ENCODE assay signal across 11 cellular contexts in the genomic region with DNA sequence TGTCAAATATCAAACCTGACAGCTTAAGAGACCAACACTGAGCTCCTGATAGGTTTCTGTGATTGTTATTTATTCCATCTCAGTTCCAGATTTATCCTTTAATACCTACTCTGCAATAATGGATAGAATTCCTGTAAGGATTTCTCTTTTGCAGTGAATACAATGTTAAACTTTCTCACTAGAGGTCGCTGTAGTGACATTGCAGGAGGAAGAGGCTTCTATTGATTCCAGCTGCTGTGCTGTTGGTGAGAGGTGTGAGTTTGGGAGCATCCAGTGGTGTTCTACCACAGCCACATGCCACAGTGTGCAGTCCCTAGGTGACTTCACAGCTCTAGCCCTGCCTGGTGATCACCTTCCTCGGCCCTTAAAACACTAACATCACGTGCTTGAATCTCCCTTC. TPM values are rescaled to one million over a fixed set of nuclear protein-coding genes. Genes with fewer than 3 reads are reported as not detected.
DNase-seq lines count a peak whose midpoint lies in the region; ATAC-seq, FAIRE-seq and TF ChIP-seq lines count a peak whose summit lies in the region.
"Had no signal": no experiment of that assay in that cellular context is flagged by ENCODE, and none has a peak within 500 bp of the region (broad histone marks: within the 10 kb centered on the region; RNA-seq: fewer than 3 reads in every experiment).

No MANE protein-coding gene starts in this region.

- H3K9ac ChIP-seq in kidney (ENCODE audit: low read length in 2 of 2), result no peak overlapping the region

- no peaks in the 10 kb centered on the region for H3K27me3 Mint-ChIP-seq in Calu3 (ENCODE audit: unreplicated experiment)
- no peaks in the 10 kb centered on the region for H3K27me3 Mint-ChIP-seq in activated CD4-positive, alpha-beta T cell treated with anti-CD3 and anti-CD28 coated beads for 36 hours

- H3K4me3 Mint-ChIP-seq in Calu3 (ENCODE audit: low read depth, unreplicated experiment), result no peak overlapping the region
- no peak overlapping the region for H3K4me3 Mint-ChIP-seq in activated CD4-positive, alpha-beta T cell treated with anti-CD3 and anti-CD28 coated beads for 36 hours

- no peak overlapping the region for H3K27ac ChIP-seq in kidney (ENCODE audit: low read depth in 2 of 2, low read length in 2 of 2)
- H3K27ac ChIP-seq: ascending aorta, right atrium auricular region had no signal

- no peaks in the 10 kb centered on the region for H3K4me1 Mint-ChIP-seq in Calu3 (ENCODE audit: low read depth, unreplicated experiment)
- no peaks in the 10 kb centered on the region for H3K4me1 Mint-ChIP-seq in activated CD4-positive, alpha-beta T cell treated with anti-CD3 and anti-CD28 coated beads for 36 hours

- H3K4me1 ChIP-seq in kidney (ENCODE audit: control insufficient read depth in 1 of 2, insufficient read depth in 1 of 2, low read depth in 1 of 2, low read length in 2 of 2), result no peaks in the 10 kb centered on the region
- H3K4me1 ChIP-seq: ascending aorta, right atrium auricular region had no signal

- FAIRE-seq in kidney (lab: Jason Lieb, UNC), result no peak

- TF ChIP-seq CTCF in Calu3 (IDR thresholded peaks at IDR 0.05; ENCODE audit: unreplicated experiment) (peak; percentile 38), kidney (IDR thresholded peaks at IDR 0.05; ENCODE audit: borderline replicate concordance, extremely low read depth, insufficient read depth) (peak; percentile 2)

- H3K36me3 Mint-ChIP-seq in Calu3 (ENCODE audit: insufficient read depth, unreplicated experiment), result no peaks in the 10 kb centered on the region
- H3K36me3 Mint-ChIP-seq in activated CD4-positive, alpha-beta T cell treated with anti-CD3 and anti-CD28 coated beads for 36 hours (ENCODE audit: low read depth), result no peaks in the 10 kb centered on the region

- CTCF ChIA-PET in Calu3 (lab: Charles Lee), result interaction anchor here (1.8 kb wide), 1 partner anchor 64 kb away, joined by 6 read pairs; no protein-coding TSS in a partner anchor
- CTCF ChIA-PET in activated CD4-positive, alpha-beta T cell treated with anti-CD3 and anti-CD28 coated beads for 36 hours (lab: Charles Lee), result no interaction called here

- ATAC-seq in activated CD4-positive, alpha-beta T cell treated with anti-CD3 and anti-CD28 coated beads for 36 hours, result no peak

- DNase-seq in Calu3 (peak; percentile 6), HT1080 (ENCODE audit: low read depth) (peak; percentile 4), SW480 (ENCODE audit: low spot score) (peak; percentile 21), kidney (no peak), NCI-H187 treated with DMSO at 0.1 percent for 48 hours (lab: John Stamatoyannopoulos, UW) (no peak), GM19238 (ENCODE audit: insufficient read length, low spot score) (no peak), NCI-H2227 (lab: John Stamatoyannopoulos, UW; ENCODE audit: unreplicated experiment) (no peak)
- DNase-seq in activated CD4-positive, alpha-beta T cell treated with anti-CD3 and anti-CD28 coated beads for 36 hours, result no peak

- POLR2A ChIA-PET in activated CD4-positive, alpha-beta T cell treated with anti-CD3 and anti-CD28 coated beads for 36 hours (lab: Charles Lee), result no interaction called here

- H3K9me3 Mint-ChIP-seq in Calu3 (ENCODE audit: low read depth, unreplicated experiment), result no peaks in the 10 kb centered on the region
- peaks cover 2% of the 10 kb centered on the region for H3K9me3 Mint-ChIP-seq in activated CD4-positive, alpha-beta T cell treated with anti-CD3 and anti-CD28 coated beads for 36 hours (ENCODE audit: low read depth)

- no peaks in the 10 kb centered on the region for H3K36me3 ChIP-seq in kidney (ENCODE audit: control insufficient read depth in 1 of 2, insufficient read depth in 2 of 2, low read length in 2 of 2)
- H3K36me3 ChIP-seq: ascending aorta, right atrium auricular region had no signal

- H3K4me3 ChIP-seq in kidney (ENCODE audit: low read length in 2 of 2), result no peak overlapping the region
- H3K4me3 ChIP-seq: ascending aorta, right atrium auricular region had no signal

- no TSS peak for BruUV-seq in Calu3 (replicated peaks; lab: Mats Ljungman, UMichigan)

- intact Hi-C loops in Calu3 (cut with micrococcal nuclease; ENCODE audit: unreplicated experiment), result loop anchor here (2.0 to 5.0 kb wide), 3 partner anchors 42 to 129 kb away; no protein-coding TSS in a partner anchor
- intact Hi-C loops in kidney (cut with DNase I), result no loop called here
- intact Hi-C loops in activated CD4-positive, alpha-beta T cell treated with anti-CD3 and anti-CD28 coated beads for 36 hours (cut with DNase I, micrococcal nuclease), result no loop called here

- no peaks in the 10 kb centered on the region for H3K9me3 ChIP-seq in kidney (ENCODE audit: control insufficient read depth in 1 of 2, low read length in 2 of 2)
- H3K9me3 ChIP-seq: ascending aorta, right atrium auricular region had no signal

- no peak overlapping the region for H3K27ac Mint-ChIP-seq in Calu3 (ENCODE audit: unreplicated experiment)
- H3K27ac Mint-ChIP-seq in activated CD4-positive, alpha-beta T cell treated with anti-CD3 and anti-CD28 coated beads for 36 hours, result no peak overlapping the region

RNA-seq across cellular contexts. Expression of a gene that starts 34.6 kb away (rescaled TPM):
- total RNA-seq in Calu3 (2022) (not detected in 2 replicates), kidney (not detected)
- not detected in 2 replicates for total RNA-seq in HT1080 (2014; rRNA removed; shearing (Covaris generic))
- polyA plus RNA-seq in HT1080 (2015; cell fraction: cytosol; rRNA removed), result not detected in 2 replicates
- polyA plus RNA-seq in HT1080 (2015; cell fraction: nucleus; rRNA removed), result not detected in 2 replicates
- not detected for polyA plus RNA-seq in kidney (ENCODE audit: insufficient read depth, low read depth, low replicate concordance)
- not detected for total RNA-seq in activated CD4-positive, alpha-beta T cell treated with anti-CD3 and anti-CD28 coated beads for 36 hours
- total RNA-seq: ascending aorta, right atrium auricular region, RPMI7951 had no signal

Comparison
In these comparisons a context has a peak if more than half of its experiments do, and no peak if none do; other contexts are left out.
1. DNase-seq: peak in Calu3 (single experiment), HT1080 (single experiment) and SW480 (single experiment); none in kidney (single experiment), NCI-H187 treated with DMSO at 0.1 percent for 48 hours (single experiment), activated CD4-positive, alpha-beta T cell treated with anti-CD3 and anti-CD28 coated beads for 36 hours (single experiment), GM19238 (single experiment) and NCI-H2227 (single experiment).